28 cellular contexts compared by ENCODE assay signal in the genomic region with DNA sequence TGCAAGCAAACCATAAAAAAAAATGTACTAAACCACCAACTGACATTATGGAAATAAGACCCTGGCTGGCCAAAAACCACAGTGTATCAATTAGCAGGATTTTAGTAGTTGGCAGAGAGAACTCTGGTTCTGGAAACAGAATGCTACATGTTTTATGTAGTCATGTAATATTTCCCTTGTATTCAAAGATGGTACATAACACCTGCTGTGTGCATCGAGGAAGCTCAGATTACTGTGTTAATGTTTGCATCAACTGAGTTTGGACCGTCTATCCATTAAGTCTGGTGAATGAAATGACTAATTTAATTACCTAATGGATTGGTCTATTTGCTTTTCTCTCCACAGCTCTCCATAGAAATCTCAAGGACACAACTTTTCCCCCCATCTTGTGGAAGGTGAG.
A peak's percentile ranks its signal among the peaks of the same experiment; 100 is the strongest.
DNase-seq lines count a peak whose midpoint lies in the region; ATAC-seq, FAIRE-seq and TF ChIP-seq lines count a peak whose summit lies in the region.
"Had no signal": no experiment of that assay in that cellular context is flagged by ENCODE, and none has a peak within 500 bp of the region (broad histone marks: within the 10 kb centered on the region; RNA-seq: fewer than 3 reads in every experiment).

No MANE protein-coding gene starts in this region.

- intact Hi-C loops in kidney (cut with DNase I): no loop called here

- H3K4me1 ChIP-seq in kidney (ENCODE audit: control insufficient read depth in 1 of 2, insufficient read depth in 1 of 2, low read depth in 1 of 2, low read length in 2 of 2): no peaks in the 10 kb centered on the region
- H3K4me1 ChIP-seq: prostate gland, sigmoid colon had no signal

- peak; percentile 70 for DNase-seq in DMS 273 (lab: John Stamatoyannopoulos, UW; ENCODE audit: unreplicated experiment)
- DNase-seq in DMS79 treated with DMSO at 0.1 percent for 48 hours (lab: John Stamatoyannopoulos, UW): peak; percentile 76
- DNase-seq in NCI-H2081 (lab: John Stamatoyannopoulos, UW): peak; percentile 56 to 90
- peak; percentile 89 to 97 for DNase-seq in NCI-H526 (lab: John Stamatoyannopoulos, UW)
- DNase-seq in cerebellum (ENCODE audit: low spot score): no peak
- no peak for DNase-seq in kidney
- DNase-seq: activated CD4-positive, alpha-beta T cell treated with anti-CD3 and anti-CD28 coated beads for 36 hours; activated naive CD4-positive, alpha-beta T cell treated with anti-CD3 and anti-CD28 coated beads for 36 hours; activated T-cell treated with anti-CD3 and anti-CD28 coated beads, Interleukin-2, amount 50 U/mL, for 24 hours; brain microvascular endothelial cell; effector CD8-positive, alpha-beta T cell; erythroblast; foreskin fibroblast; HFFc6; left colon; MM.1S; sigmoid colon; stimulated activated naive CD4-positive, alpha-beta T cell treated with Interleukin-2 at 50 U/mL for 16 hours; T-helper 17 cell had no signal

- H3K9ac ChIP-seq in kidney (ENCODE audit: low read length in 2 of 2): no peak overlapping the region

- no peak overlapping the region for H3K4me3 ChIP-seq in kidney (ENCODE audit: low read length in 2 of 2)
- H3K4me3 ChIP-seq: K562, prostate gland, sigmoid colon, SK-N-MC, thoracic aorta had no signal

- ATAC-seq in HG03175 (IDR thresholded peaks at IDR 0.05; ENCODE audit: unreplicated experiment): no peak
- ATAC-seq: activated CD4-positive, alpha-beta T cell treated with anti-CD3 and anti-CD28 coated beads for 36 hours; K562; left colon; T-helper 17 cell had no signal

- no peaks in the 10 kb centered on the region for H3K9me3 ChIP-seq in kidney (ENCODE audit: control insufficient read depth in 1 of 2, low read length in 2 of 2)
- H3K9me3 ChIP-seq: neutrophil, prostate gland, sigmoid colon, thoracic aorta had no signal

- H3K36me3 ChIP-seq in kidney (ENCODE audit: control insufficient read depth in 1 of 2, insufficient read depth in 2 of 2, low read length in 2 of 2): no peaks in the 10 kb centered on the region
- H3K36me3 ChIP-seq: brain microvascular endothelial cell, neutrophil, prostate gland, sigmoid colon, thoracic aorta had no signal

- no peak for TF ChIP-seq CTCF in kidney (IDR thresholded peaks at IDR 0.05; ENCODE audit: borderline replicate concordance, extremely low read depth, insufficient read depth)

- no peak for FAIRE-seq in kidney (lab: Jason Lieb, UNC)
- FAIRE-seq: colon, G401.6, K562 had no signal

- H3K27ac ChIP-seq in kidney (ENCODE audit: low read depth in 2 of 2, low read length in 2 of 2): no peak overlapping the region
- H3K27ac ChIP-seq: brain microvascular endothelial cell, C4-2B, neutrophil, prostate gland, sigmoid colon, SK-N-MC, thoracic aorta had no signal

Comparison
In these comparisons a context has a peak if more than half of its experiments do, and no peak if none do; other contexts are left out.
1. DNase-seq: peak in DMS 273 (single experiment), DMS79 treated with DMSO at 0.1 percent for 48 hours (single experiment), NCI-H2081 (2 of 2) and NCI-H526 (2 of 2); none in cerebellum (single experiment) and kidney (single experiment).